Comparison of ENCODE assay signal across 24 cellular contexts in the genomic region with DNA sequence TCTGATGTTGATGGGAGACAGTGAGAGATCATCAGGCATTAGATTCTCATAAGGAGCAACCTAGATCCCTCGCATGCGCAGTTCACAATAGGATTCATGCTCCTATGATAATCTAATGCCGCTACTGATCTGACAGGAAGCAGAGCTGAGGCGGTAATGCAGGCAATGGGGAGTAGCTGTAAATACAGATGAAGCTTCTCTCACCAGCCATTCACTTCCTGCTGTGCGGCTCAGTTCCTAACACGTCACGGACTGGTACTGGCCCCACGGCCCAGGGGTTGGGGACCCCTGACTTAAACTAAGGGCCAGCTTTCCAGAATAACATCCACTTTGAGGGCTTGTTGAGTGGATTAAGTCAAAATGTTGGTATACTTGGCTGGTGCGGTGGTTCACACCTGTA.
"Had no signal": no experiment of that assay in that cellular context is flagged by ENCODE, and none has a peak within 500 bp of the region (broad histone marks: within the 10 kb centered on the region; RNA-seq: fewer than 3 reads in every experiment).

No MANE protein-coding gene starts in this region.

- H3K9me3 Mint-ChIP-seq: activated naive CD8-positive, alpha-beta T cell treated with anti-CD3 and anti-CD28 coated beads, Interleukin-2, amount 50 U/mL, for 24 hours; activated T-helper 2 cell treated with anti-CD3 and anti-CD28 coated beads, Interferon-gamma antibody, Interleukin-2, Interleukin-4, amounts not matched to agents 10 μg/mL and 5 μg/mL and 100 μg/mL, durations not matched to agents 14 hours and 24 hours and 36 hours; immature natural killer cell; mesothelial cell of epicardium; naive thymus-derived CD8-positive, alpha-beta T cell; neural progenitor cell had no signal

- H3K4me3 Mint-ChIP-seq: activated CD4-positive, alpha-beta T cell treated with anti-CD3 and anti-CD28 coated beads for 36 hours; activated CD8-positive, alpha-beta memory T cell treated with anti-CD3 and anti-CD28 coated beads, Interleukin-2, amount 10 ng/mL, durations not matched to agents 7 days and 5 days; activated CD8-positive, alpha-beta T cell treated with anti-CD3 and anti-CD28 coated beads, Interleukin-2, amount 10 ng/mL, durations not matched to agents 7 days and 5 days; activated naive CD8-positive, alpha-beta T cell treated with anti-CD3 and anti-CD28 coated beads, Interleukin-2, amount 50 U/mL, for 24 hours; mesothelial cell of epicardium had no signal

- H3K36me3 ChIP-seq: breast epithelium, neural progenitor cell had no signal

- H3K36me3 Mint-ChIP-seq: immature natural killer cell; naive thymus-derived CD8-positive, alpha-beta T cell; neural progenitor cell had no signal

- H3K27ac Mint-ChIP-seq: activated CD4-positive, alpha-beta T cell treated with anti-CD3 and anti-CD28 coated beads for 36 hours; activated CD8-positive, alpha-beta memory T cell treated with anti-CD3 and anti-CD28 coated beads, Interleukin-2, amount 10 ng/mL, durations not matched to agents 7 days and 5 days; activated CD8-positive, alpha-beta T cell treated with anti-CD3 and anti-CD28 coated beads, Interleukin-2, amount 10 ng/mL, durations not matched to agents 7 days and 5 days; activated naive CD8-positive, alpha-beta T cell treated with anti-CD3 and anti-CD28 coated beads, Interleukin-2, amount 50 U/mL, for 24 hours; activated T-helper 2 cell treated with anti-CD3 and anti-CD28 coated beads, Interferon-gamma antibody, Interleukin-2, Interleukin-4, amounts not matched to agents 10 μg/mL and 5 μg/mL and 100 μg/mL, durations not matched to agents 14 hours and 24 hours and 36 hours; mesothelial cell of epicardium; neural progenitor cell had no signal

- H3K27me3 Mint-ChIP-seq: activated CD4-positive, alpha-beta T cell treated with anti-CD3 and anti-CD28 coated beads for 36 hours had no signal

- H3K4me3 ChIP-seq: breast epithelium, gastroesophageal sphincter, neural progenitor cell, spleen, tibial nerve had no signal

- DNase-seq: activated CD4-positive, alpha-beta T cell treated with anti-CD3 and anti-CD28 coated beads for 36 hours; activated CD4-positive, CD25-positive, alpha-beta regulatory T cell; activated CD8-positive, alpha-beta memory T cell treated with anti-CD3 and anti-CD28 coated beads, Interleukin-2, amount 10 ng/mL, durations not matched to agents 7 days and 5 days; activated CD8-positive, alpha-beta T cell treated with anti-CD3 and anti-CD28 coated beads, Interleukin-2, amount 10 ng/mL, durations not matched to agents 7 days and 5 days; activated naive CD4-positive, alpha-beta T cell treated with anti-CD3 and anti-CD28 coated beads, Interleukin-2, amount 50 U/mL, for 16 hours; activated naive CD8-positive, alpha-beta T cell treated with anti-CD3 and anti-CD28 coated beads, Interleukin-2, amount 50 U/mL, for 24 hours; activated T-cell treated with anti-CD3 and anti-CD28 coated beads, Interleukin-2, amount 50 U/mL, for 48 hours; central memory CD4-positive, alpha-beta T cell; hippocampal formation; immature natural killer cell; kidney; left colon; mammary epithelial cell; naive thymus-derived CD8-positive, alpha-beta T cell; occipital lobe; right cardiac atrium; spleen; stimulated activated naive CD4-positive, alpha-beta T cell treated with Interleukin-2 at 50 U/mL for 16 hours had no signal

- H3K27me3 ChIP-seq: breast epithelium, gastroesophageal sphincter, neural progenitor cell, spleen had no signal

- H3K27ac ChIP-seq: breast epithelium, gastroesophageal sphincter, neural progenitor cell, spleen, tibial nerve had no signal

- ATAC-seq: activated CD4-positive, alpha-beta T cell treated with anti-CD3 and anti-CD28 coated beads for 36 hours; activated CD8-positive, alpha-beta memory T cell treated with anti-CD3 and anti-CD28 coated beads, Interleukin-2, amount 10 ng/mL, durations not matched to agents 7 days and 5 days; activated CD8-positive, alpha-beta T cell treated with anti-CD3 and anti-CD28 coated beads, Interleukin-2, amount 10 ng/mL, durations not matched to agents 7 days and 5 days; activated naive CD8-positive, alpha-beta T cell treated with anti-CD3 and anti-CD28 coated beads, Interleukin-2, amount 50 U/mL, for 24 hours; gastroesophageal sphincter; left colon; naive thymus-derived CD8-positive, alpha-beta T cell; right cardiac atrium had no signal

- H3K9me3 ChIP-seq: breast epithelium, gastroesophageal sphincter, spleen, tibial nerve had no signal
